In genomic region chr11:46237248-46238077, GRCh38 we compare ENCODE assay signal across 1 cellular context.
TF ChIP-seq lines count a peak whose summit lies in the region.

No MANE protein-coding gene starts in this region.

TF ChIP-seq in K562, 482 proteins besides CTCF, POLR2A, EP300 and RAD21 (continued from another document and continues in another):
- TF ChIP-seq CUX1 (CRISPR knock-in tag; IDR thresholded peaks at IDR 0.05) = peak; percentile 69; the same call in 1 of the 2 replicates
- TF ChIP-seq CCAR2 (IDR thresholded peaks at IDR 0.05; ENCODE audit: low read depth, low read length) = no peak
- TF ChIP-seq HNRNPLL (IDR thresholded peaks at IDR 0.05; ENCODE audit: low read depth, low read length, poor library complexity, severe bottlenecking) = no peak
- TF ChIP-seq MXI1 (IDR thresholded peaks at IDR 0.05; ENCODE audit: low read depth, low read length) = no peak
- TF ChIP-seq RBM34 (IDR thresholded peaks at IDR 0.05; ENCODE audit: borderline replicate concordance, insufficient read depth, low read length) = no peak
- no peak for TF ChIP-seq ZNF311 (CRISPR knock-in tag; IDR thresholded peaks at IDR 0.05)
- peak; percentile 40 for TF ChIP-seq RBBP5 (IDR thresholded peaks at IDR 0.05; ENCODE audit: borderline replicate concordance, insufficient read depth, low read length, poor library complexity, severe bottlenecking)
- TF ChIP-seq ZNF232 (CRISPR knock-in tag; IDR thresholded peaks at IDR 0.05) = peak; percentile 81
- no peak for TF ChIP-seq ZKSCAN3 (CRISPR knock-in tag; IDR thresholded peaks at IDR 0.05)
- TF ChIP-seq STAT5A (IDR thresholded peaks at IDR 0.05; ENCODE audit: borderline replicate concordance, low read length) = no peak
- no peak for TF ChIP-seq ZNF197 (CRISPR knock-in tag; IDR thresholded peaks at IDR 0.05; ENCODE audit: low read depth)
- no peak for TF ChIP-seq TFE3 (CRISPR knock-in tag; IDR thresholded peaks at IDR 0.05)
- peak; percentile 58 for TF ChIP-seq CREM (IDR thresholded peaks at IDR 0.05; ENCODE audit: low read depth)
- no peak for TF ChIP-seq ZNF76 (CRISPR knock-in tag; IDR thresholded peaks at IDR 0.05; ENCODE audit: borderline replicate concordance)
- TF ChIP-seq ATF6 (CRISPR knock-in tag; IDR thresholded peaks at IDR 0.05) = no peak; the same call in 1 of the 2 replicates
- TF ChIP-seq HMG20A (CRISPR knock-in tag; conservative IDR thresholded peaks at IDR 0.05) = no peak
- TF ChIP-seq GABPB1 (CRISPR knock-in tag; IDR thresholded peaks at IDR 0.05) = peak; percentile 16; the same call in 1 of the 2 replicates
- TF ChIP-seq ZBTB33 (CRISPR knock-in tag; IDR thresholded peaks at IDR 0.05) = peak; percentile 58; the same call in 1 of the 2 replicates
- peak in 1 of 2 experiments; percentile 76; a peak in 2 of 4 replicates for TF ChIP-seq KDM1A (IDR thresholded peaks at IDR 0.05)
- 0 out of 2 replicates have a peak, but pooled peaks have one; percentile 4 for TF ChIP-seq MTA2 (IDR thresholded peaks at IDR 0.05; ENCODE audit: low read depth)
- peak; percentile 52; the same call in 1 of the 2 replicates for TF ChIP-seq CC2D1A (IDR thresholded peaks at IDR 0.05)
- TF ChIP-seq XRCC5 (IDR thresholded peaks at IDR 0.05; ENCODE audit: low read depth, low read length) = peak; percentile 70; the same call in 1 of the 2 replicates
- peak; percentile 89 for TF ChIP-seq CTBP1 (IDR thresholded peaks at IDR 0.05; ENCODE audit: borderline replicate concordance)
- no peak for TF ChIP-seq NFE2L1 (tag; IDR thresholded peaks at IDR 0.05; ENCODE audit: borderline replicate concordance, low read depth)
- TF ChIP-seq ZNF586 (CRISPR knock-in tag; conservative IDR thresholded peaks at IDR 0.05) = no peak
- TF ChIP-seq NR1H2 (CRISPR knock-in tag; IDR thresholded peaks at IDR 0.05) = no peak
- TF ChIP-seq UBTF (IDR thresholded peaks at IDR 0.05; ENCODE audit: borderline replicate concordance in 1 of 2, low read depth in 2 of 2, low read length in 2 of 2) = peak; percentile 59 to 88; a peak in 3 of 4 replicates
- 0 out of 4 replicates have a peak, but pooled peaks of 1 of the 2 experiments have one; percentile 53 for TF ChIP-seq TBL1XR1 (IDR thresholded peaks at IDR 0.05; ENCODE audit: low read length in 2 of 2)
- no peak for TF ChIP-seq EWSR1 (IDR thresholded peaks at IDR 0.05; ENCODE audit: borderline replicate concordance, low read depth, partially characterized antibody)
- TF ChIP-seq LCOR (CRISPR knock-in tag; IDR thresholded peaks at IDR 0.05) = peak; percentile 87
- TF ChIP-seq ZNF75A (CRISPR knock-in tag; IDR thresholded peaks at IDR 0.05) = no peak
- TF ChIP-seq ZFP1 (CRISPR knock-in tag; IDR thresholded peaks at IDR 0.05) = no peak
- peak; percentile 70 for TF ChIP-seq POLR2B (IDR thresholded peaks at IDR 0.05; ENCODE audit: low read depth, partially characterized antibody)
- peak in 1 of 2 experiments; percentile 96; a peak in 2 of 4 replicates for TF ChIP-seq HDAC1 (IDR thresholded peaks at IDR 0.05)
- no peak for TF ChIP-seq ZNF41 (CRISPR knock-in tag; conservative IDR thresholded peaks at IDR 0.05)
- no peak for TF ChIP-seq ZNF512 (tag; IDR thresholded peaks at IDR 0.05)
- no peak for TF ChIP-seq ZNF134 (CRISPR knock-in tag; conservative IDR thresholded peaks at IDR 0.05)
- peak; percentile 87; the same call in 1 of the 2 replicates for TF ChIP-seq NBN (IDR thresholded peaks at IDR 0.05; ENCODE audit: low read depth)
- TF ChIP-seq ZNF316 (IDR thresholded peaks at IDR 0.05) = peak; percentile 56
- TF ChIP-seq BDP1 (IDR thresholded peaks at IDR 0.05; ENCODE audit: insufficient read depth, insufficient read length) = no peak
- TF ChIP-seq TFAP4 (CRISPR knock-in tag; IDR thresholded peaks at IDR 0.05; ENCODE audit: borderline replicate concordance) = peak; percentile 69; the same call in 1 of the 2 replicates
- TF ChIP-seq SRSF1 (IDR thresholded peaks at IDR 0.05; ENCODE audit: low read depth, low read length) = 0 out of 2 replicates have a peak, but pooled peaks have one; percentile 28
- peak; percentile 31; the same call in 1 of the 2 replicates for TF ChIP-seq BCOR (IDR thresholded peaks at IDR 0.05)
- no peak for TF ChIP-seq SRSF9 (IDR thresholded peaks at IDR 0.05; ENCODE audit: borderline replicate concordance, low read depth, low read length)
- no peak for TF ChIP-seq ZNF79 (CRISPR knock-in tag; IDR thresholded peaks at IDR 0.05; ENCODE audit: low read depth)
- peak; percentile 66 for TF ChIP-seq PKNOX1 (IDR thresholded peaks at IDR 0.05)
- TF ChIP-seq PRPF4 (IDR thresholded peaks at IDR 0.05; ENCODE audit: insufficient read depth, low read depth, low read length, poor library complexity, severe bottlenecking) = peak; percentile 23
- TF ChIP-seq ZNF3 (CRISPR knock-in tag; IDR thresholded peaks at IDR 0.05) = no peak
- TF ChIP-seq RHOXF2B (CRISPR knock-in tag; conservative IDR thresholded peaks at IDR 0.05) = 0 out of 2 replicates have a peak, but pooled peaks have one; percentile 7
- TF ChIP-seq SP1 (CRISPR knock-in tag; IDR thresholded peaks at IDR 0.05) = peak; percentile 56; the same call in 1 of the 2 replicates
- TF ChIP-seq RFX1 (IDR thresholded peaks at IDR 0.05) = no peak
- no peak for TF ChIP-seq CBX2 (IDR thresholded peaks at IDR 0.05; ENCODE audit: insufficient read depth, low read length, poor library complexity, severe bottlenecking)
